Comparison of ENCODE assay signal across 24 cellular contexts in genomic region chr1:40987439-40988276, GRCh38. TPM values are rescaled to one million over a fixed set of nuclear protein-coding genes. Genes with fewer than 3 reads are reported as not detected.
DNase-seq lines count a peak whose midpoint lies in the region; ATAC-seq, FAIRE-seq and TF ChIP-seq lines count a peak whose summit lies in the region.
"Had no signal": no experiment of that assay in that cellular context is flagged by ENCODE, and none has a peak within 500 bp of the region (broad histone marks: within the 10 kb centered on the region; RNA-seq: fewer than 3 reads in every experiment).

No MANE protein-coding gene starts in this region.

- no peak overlapping the region for H3K23ac ChIP-seq in IMR-90 (ENCODE audit: low read depth, low read length)

- H3K9me3 ChIP-seq in IMR-90 (ENCODE audit: control insufficient read depth, insufficient read depth, low read length) (no peaks in the 10 kb centered on the region), kidney (ENCODE audit: control insufficient read depth in 1 of 2, low read length in 2 of 2) (no peaks in the 10 kb centered on the region)
- H3K9me3 ChIP-seq: SK-N-SH had no signal

- H3K36me3 ChIP-seq in IMR-90 (ENCODE audit: control insufficient read depth, insufficient read depth, low read length) (peaks cover 39% of the 10 kb centered on the region), kidney (ENCODE audit: control insufficient read depth in 1 of 2, insufficient read depth in 2 of 2, low read length in 2 of 2) (peaks cover 19 to 25% of the 10 kb centered on the region in 2 donors)

- no peak overlapping the region for H2AFZ ChIP-seq in IMR-90 (replicated peaks; ENCODE audit: low read length, poor library complexity)

- H4K20me1 ChIP-seq in IMR-90 (ENCODE audit: insufficient read depth, low read length), result peaks cover 17% of the 10 kb centered on the region

- no peak overlapping the region for H4K91ac ChIP-seq in IMR-90 (ENCODE audit: insufficient read depth, low read depth, low read length)

- no peak overlapping the region for H2AK9ac ChIP-seq in IMR-90 (replicated peaks; ENCODE audit: low read depth, low read length, poor library complexity)

- no peak overlapping the region; the same call in 1 of the 2 replicates for H2AK5ac ChIP-seq in IMR-90 (ENCODE audit: low read depth, low read length)

- TF ChIP-seq CTCF in IMR-90 (conservative IDR thresholded peaks at IDR 0.05; ENCODE audit: low read depth, low read length) (no peak), brain (conservative IDR thresholded peaks at IDR 0.05) (no peak), kidney (IDR thresholded peaks at IDR 0.05; ENCODE audit: borderline replicate concordance, extremely low read depth, insufficient read depth) (no peak)

- ATAC-seq in IMR-90 (ENCODE audit: low read depth) (no peak), HG02970 (IDR thresholded peaks at IDR 0.05; ENCODE audit: low FRiP score, unreplicated experiment) (no peak)
- ATAC-seq: K562 had no signal

- no peak overlapping the region for H3K4ac ChIP-seq in IMR-90 (ENCODE audit: low read depth, low read length)

- no peak overlapping the region for H3K14ac ChIP-seq in IMR-90 (replicated peaks; ENCODE audit: low read depth, low read length)

- no peak overlapping the region for H3K4me2 ChIP-seq in IMR-90 (ENCODE audit: low read depth, low read length)
- H3K4me2 ChIP-seq: SK-N-SH had no signal

- no peak overlapping the region for H2BK15ac ChIP-seq in IMR-90 (ENCODE audit: low read depth, low read length)

- peak overlapping the region; percentile 5 for H2BK5ac ChIP-seq in IMR-90 (ENCODE audit: low read depth, low read length, poor library complexity, severe bottlenecking)

- no TSS peak for BruUV-seq in IMR-90 (replicated peaks; lab: Mats Ljungman, UMichigan)

- no peak overlapping the region for H2BK20ac ChIP-seq in IMR-90 (ENCODE audit: low read depth, low read length)

- FAIRE-seq in kidney (lab: Jason Lieb, UNC), result no peak
- FAIRE-seq: GM18507, K562 had no signal

- peaks cover 41 to 67% of the 10 kb centered on the region in 2 experiments for H3K79me1 ChIP-seq in IMR-90 (ENCODE audit: low read depth in 1 of 2, low read length in 2 of 2)

- DNase-seq in IMR-90 (no peak), kidney (no peak), superior temporal gyrus (ENCODE audit: extremely low spot score) (peak; percentile 51), NCI-H748 (lab: John Stamatoyannopoulos, UW; ENCODE audit: unreplicated experiment) (no peak), NCI-H2196 (lab: John Stamatoyannopoulos, UW; ENCODE audit: unreplicated experiment) (no peak)
- DNase-seq: activated CD4-positive, alpha-beta T cell treated with anti-CD3 and anti-CD28 coated beads, Interleukin-2, amount 50 U/mL, for 1 hour; activated gamma-delta T cell; amygdala; CD4-positive, CD25-positive, alpha-beta regulatory T cell; DMS 273 treated with DMSO at 0.1 percent for 48 hours; H9; hippocampal formation; NCI-H69; retina; RPMI8226; SK-N-SH had no signal

- H3K27ac ChIP-seq in IMR-90 (ENCODE audit: insufficient read depth, low read length) (no peak overlapping the region), kidney (ENCODE audit: low read depth in 2 of 2, low read length in 2 of 2) (peak overlapping the region; percentile 65 to 66)
- H3K27ac ChIP-seq: VCaP had no signal

- intact Hi-C loops in IMR-90 (cut with micrococcal nuclease), result no loop called here
- intact Hi-C loops in kidney (cut with DNase I), result no loop called here

- TF ChIP-seq POLR2A in IMR-90 (IDR thresholded peaks at IDR 0.05; ENCODE audit: low read depth, low read length), result no peak

- no peak overlapping the region for H3K56ac ChIP-seq in IMR-90 (ENCODE audit: extremely low read depth, insufficient read depth, low read length)

- 97% methylated on average over 6 of the region's 9 CpGs; no CpG with 5 or more reads in 1 of the 2 experiments for WGBS in IMR-90 (ENCODE audit: extremely low coverage in 2 of 2, insufficient read length in 1 of 2), 2 experiments

- no peaks in the 10 kb centered on the region for H3K9me3 Mint-ChIP-seq in brain
- H3K9me3 Mint-ChIP-seq: CD4-positive, CD25-positive, alpha-beta regulatory T cell; central memory CD8-positive, alpha-beta T cell; H9; T-helper 2 cell treated with Interferon-gamma antibody and Interleukin-4, amounts not matched to agents 5 μg/mL and 100 μg/mL, for 36 hours had no signal

- H3K36me3 Mint-ChIP-seq in brain, result peaks cover 88% of the 10 kb centered on the region

- dilution Hi-C loops in IMR-90 (cut with HindIII; ENCODE audit: low sequenced_read_pairs, unreplicated experiment), result no loop called here

- CTCF ChIA-PET in IMR-90 (lab: Yijun Ruan, JAX), result interaction anchor here (1.0 kb wide), 1 partner anchor 15 kb away, joined by 4 read pairs; no protein-coding TSS in a partner anchor

- H3K27ac Mint-ChIP-seq in brain, result peak overlapping the region in 3 of 5 experiments; percentile 16 to 28 (median 28)
- H3K27ac Mint-ChIP-seq: T-helper 2 cell treated with Interferon-gamma antibody and Interleukin-4, amounts not matched to agents 5 μg/mL and 100 μg/mL, for 36 hours had no signal

- no peaks in the 10 kb centered on the region for H3K27me3 ChIP-seq in IMR-90 (ENCODE audit: control insufficient read depth, insufficient read depth, low read length)

- POLR2A ChIA-PET in IMR-90 (lab: Charles Lee; ENCODE audit: unreplicated experiment), result no interaction called here

- H3K4me1 Mint-ChIP-seq in brain, result peaks cover 30% of the 10 kb centered on the region
- H3K4me1 Mint-ChIP-seq: central memory CD8-positive, alpha-beta T cell; H9 had no signal

- H3K4me3 ChIP-seq in IMR-90 (ENCODE audit: insufficient read depth, low read depth, low read length), result no peak overlapping the region
- no peak overlapping the region for H3K4me3 ChIP-seq in kidney (ENCODE audit: low read length in 2 of 2)
- H3K4me3 ChIP-seq: K562 had no signal

- peaks cover 15% of the 10 kb centered on the region for H3K4me1 ChIP-seq in IMR-90 (ENCODE audit: control insufficient read depth, insufficient read depth, low read length)
- H3K4me1 ChIP-seq in kidney (ENCODE audit: control insufficient read depth in 1 of 2, insufficient read depth in 1 of 2, low read depth in 1 of 2, low read length in 2 of 2), result peaks cover 22 to 25% of the 10 kb centered on the region in 2 donors

- H2BK120ac ChIP-seq in IMR-90 (ENCODE audit: low read depth, low read length), result no peak overlapping the region

- H3K9me1 ChIP-seq in IMR-90 (ENCODE audit: insufficient read depth, low read length), result peaks cover 13% of the 10 kb centered on the region

- in situ Hi-C loops in IMR-90 (cut with MboI; ENCODE audit: low sequenced_read_pairs), result no loop called here

- H4K8ac ChIP-seq in IMR-90 (ENCODE audit: low read depth in 2 of 2, low read length in 2 of 2), result no peak overlapping the region

- H3K9ac ChIP-seq in IMR-90 (ENCODE audit: low read depth, low read length) (no peak overlapping the region), kidney (ENCODE audit: low read length in 2 of 2) (no peak overlapping the region)
- H3K9ac ChIP-seq: SK-N-SH had no signal

- no peak for TF ChIP-seq RAD21 in IMR-90 (IDR thresholded peaks at IDR 0.05; ENCODE audit: low read length)

- no peak overlapping the region for H3K18ac ChIP-seq in IMR-90 (ENCODE audit: low read depth, low read length)

- H3K27me3 Mint-ChIP-seq in brain, result no peaks in the 10 kb centered on the region
- H3K27me3 Mint-ChIP-seq: CD4-positive, CD25-positive, alpha-beta regulatory T cell; central memory CD8-positive, alpha-beta T cell had no signal

- H4K5ac ChIP-seq in IMR-90 (ENCODE audit: low read depth, low read length), result no peak overlapping the region

- no peak overlapping the region for H3K4me3 Mint-ChIP-seq in brain
- H3K4me3 Mint-ChIP-seq: CD4-positive, CD25-positive, alpha-beta regulatory T cell; central memory CD8-positive, alpha-beta T cell; H9; T-helper 2 cell treated with Interferon-gamma antibody and Interleukin-4, amounts not matched to agents 5 μg/mL and 100 μg/mL, for 36 hours had no signal

TF ChIP-seq in IMR-90, 13 proteins besides CTCF, POLR2A, EP300 and RAD21:
- TF ChIP-seq NFE2L2 (IDR thresholded peaks at IDR 0.05; ENCODE audit: low read depth, low read length) (no peak), MAFK (IDR thresholded peaks at IDR 0.05; ENCODE audit: low read depth, low read length) (no peak), MAZ (IDR thresholded peaks at IDR 0.05; ENCODE audit: borderline replicate concordance, low read depth, low read length) (no peak), CHD1 (IDR thresholded peaks at IDR 0.05; ENCODE audit: low read depth, low read length) (no peak), CEBPB (IDR thresholded peaks at IDR 0.05; ENCODE audit: low read depth, low read length) (no peak), SMC3 (IDR thresholded peaks at IDR 0.05; ENCODE audit: low read depth, low read length) (no peak), RCOR1 (IDR thresholded peaks at IDR 0.05; ENCODE audit: insufficient replicate concordance, low read length) (no peak), BHLHE40 (IDR thresholded peaks at IDR 0.05; ENCODE audit: low read depth, low read length) (no peak), RFX5 (IDR thresholded peaks at IDR 0.05; ENCODE audit: low read depth, low read length) (no peak), MXI1 (IDR thresholded peaks at IDR 0.05; ENCODE audit: borderline replicate concordance, low read depth, low read length) (no peak), USF2 (IDR thresholded peaks at IDR 0.05; ENCODE audit: low read depth, low read length) (no peak), FOS (IDR thresholded peaks at IDR 0.05; ENCODE audit: low read depth, low read length) (no peak)

RNA-seq across cellular contexts. Expression of gene CTPS1, which starts 8.2 kb away (rescaled TPM):
- total RNA-seq in IMR-90 (2012; rRNA removed) (41.0 and 45.5 TPM in 2 replicates), kidney (23.8 TPM)
- polyA plus RNA-seq in IMR-90 (2012; rRNA removed) (40.4 and 43.2 TPM in 2 replicates), brain (ENCODE audit: insufficient read depth, low read depth, low replicate concordance) (28.6 TPM), kidney (ENCODE audit: insufficient read depth, low read depth, low replicate concordance) (8.8 TPM)
- 11.2 and 42.3 TPM in 2 replicates for polyA plus RNA-seq in IMR-90 (2012; cell fraction: cytosol; rRNA removed)
- polyA plus RNA-seq in IMR-90 (2012; cell fraction: nucleus; rRNA removed; ENCODE audit: low replicate concordance), result 23.0 and 58.3 TPM in 2 replicates

RNA-seq across cellular contexts. Expression of gene SLFNL1, which starts 33.9 kb away (rescaled TPM):
- under 0.01 TPM in 2 replicates for total RNA-seq in IMR-90 (2012; rRNA removed)
- polyA plus RNA-seq in IMR-90 (2012; rRNA removed), result 0.07 and 0.09 TPM in 2 replicates
- polyA plus RNA-seq in IMR-90 (2012; cell fraction: cytosol; rRNA removed), result 0.02 TPM in 1 of 2 replicates, not detected in the other
- 0.30 and 0.76 TPM in 2 replicates for polyA plus RNA-seq in IMR-90 (2012; cell fraction: nucleus; rRNA removed; ENCODE audit: low replicate concordance)
- polyA plus RNA-seq in brain (ENCODE audit: insufficient read depth, low read depth, low replicate concordance), result 0.27 TPM
- 0.50 TPM for total RNA-seq in kidney
- polyA plus RNA-seq in kidney (ENCODE audit: insufficient read depth, low read depth, low replicate concordance), result 0.32 TPM
- total RNA-seq: epithelial cell of proximal tubule had no signal
